Comparison of ENCODE assay signal across 8 cellular contexts in genomic region chr7:138460649-138461607, GRCh38. TPM values are rescaled to one million over a fixed set of nuclear protein-coding genes. Genes with fewer than 3 reads are reported as not detected.
DNase-seq lines count a peak whose midpoint lies in the region; ATAC-seq and TF ChIP-seq lines count a peak whose summit lies in the region.

No MANE protein-coding gene starts in this region.

- H3K27me3 ChIP-seq in SJCRH30 (no peaks in the 10 kb centered on the region), trophoblast cell (ENCODE audit: insufficient read depth, low read length) (no peaks in the 10 kb centered on the region)

- peak overlapping the region; percentile 85 for H2AFZ ChIP-seq in trophoblast cell (ENCODE audit: insufficient read depth, low read length, poor library complexity)

- H3K36me3 ChIP-seq in SJCRH30 (peaks cover 14% of the 10 kb centered on the region), trophoblast cell (ENCODE audit: control insufficient read depth in 1 of 2, insufficient read depth in 2 of 2, low read length in 2 of 2) (peaks cover 7 to 8% of the 10 kb centered on the region in 2 experiments)

- H2AK5ac ChIP-seq in trophoblast cell (ENCODE audit: low read length): peak overlapping the region; percentile 92

- peak; percentile 38 for ATAC-seq in GM21717 (IDR thresholded peaks at IDR 0.05; ENCODE audit: unreplicated experiment)
- ATAC-seq in activated naive CD4-positive, alpha-beta T cell treated with anti-CD3 and anti-CD28 coated beads, Interleukin-2, amount 50 U/mL, for 72 hours: peak; percentile 23 to 27
- peak; percentile 42 for ATAC-seq in Right ventricle myocardium superior (ENCODE audit: poor library complexity)

- intact Hi-C loops in Right ventricle myocardium superior (cut with DNase I): no loop called here

- peaks cover 0 to 4% of the 10 kb centered on the region in 2 donors for H3K9me3 Mint-ChIP-seq in activated naive CD4-positive, alpha-beta T cell treated with anti-CD3 and anti-CD28 coated beads, Interleukin-2, amount 50 U/mL, for 72 hours
- H3K9me3 Mint-ChIP-seq in type B pancreatic cell: peaks cover 4% of the 10 kb centered on the region

- H3K4me1 ChIP-seq in SJCRH30: no peaks in the 10 kb centered on the region
- peaks cover 3 to 6% of the 10 kb centered on the region in 2 experiments for H3K4me1 ChIP-seq in trophoblast cell (ENCODE audit: control insufficient read depth in 1 of 2, insufficient read depth in 2 of 2, low read length in 2 of 2)

- peaks cover 28% of the 10 kb centered on the region for H3K4me1 Mint-ChIP-seq in type B pancreatic cell (ENCODE audit: unreplicated experiment)

- H3K9me3 ChIP-seq in SJCRH30 (replicated peaks): no peaks in the 10 kb centered on the region; the same call in 1 of the 2 replicates
- peaks cover 2% of the 10 kb centered on the region for H3K9me3 ChIP-seq in trophoblast cell (ENCODE audit: insufficient read depth, low read depth, low read length)

- DNase-seq in EH (ENCODE audit: low read depth) (peak; percentile 56), SJCRH30 (peak; percentile 65 to 74), Right ventricle myocardium superior (peak; percentile 71), trophoblast cell (peak; percentile 50 to 67), type B pancreatic cell (ENCODE audit: extremely low spot score, unreplicated experiment) (peak; percentile 74)
- DNase-seq in Jurkat, Clone E6-1 (ENCODE audit: low read depth, low spot score): peak; percentile 20
- peak; percentile 55 to 73 for DNase-seq in activated naive CD4-positive, alpha-beta T cell treated with anti-CD3 and anti-CD28 coated beads, Interleukin-2, amount 50 U/mL, for 72 hours (ENCODE audit: low spot score in 2 of 2)

- H2BK12ac ChIP-seq in trophoblast cell (ENCODE audit: low read length): peak overlapping the region; percentile 51

- H4K8ac ChIP-seq in trophoblast cell (ENCODE audit: low read depth, low read length): peak overlapping the region; percentile 75

- peaks cover 11% of the 10 kb centered on the region for H3K79me1 ChIP-seq in trophoblast cell (ENCODE audit: low read length)

- peak overlapping the region; percentile 71 for H3K4me3 ChIP-seq in Jurkat, Clone E6-1 (ENCODE audit: low read length)
- H3K4me3 ChIP-seq in SJCRH30 (peak overlapping the region; percentile 89), trophoblast cell (ENCODE audit: low read depth, low read length) (peak overlapping the region; percentile 96)

- H2BK5ac ChIP-seq in trophoblast cell (ENCODE audit: low read depth, low read length, poor library complexity): peak overlapping the region; percentile 97

- peak overlapping the region; percentile 63 for H3K4me2 ChIP-seq in trophoblast cell (ENCODE audit: low read length)

- H3K27ac Mint-ChIP-seq in activated naive CD4-positive, alpha-beta T cell treated with anti-CD3 and anti-CD28 coated beads, Interleukin-2, amount 50 U/mL, for 72 hours: peak overlapping the region; percentile 90 to 93
- peak overlapping the region; percentile 92 for H3K27ac Mint-ChIP-seq in type B pancreatic cell

- H3K18ac ChIP-seq in trophoblast cell (ENCODE audit: low read length): peak overlapping the region; percentile 99

- no CpG with 5 or more reads among the region's 84 CpGs for WGBS in trophoblast cell (ENCODE audit: extremely low coverage, insufficient coverage, insufficient read length)

- peak overlapping the region; percentile 69 for H3K27ac ChIP-seq in SJCRH30
- H3K27ac ChIP-seq in trophoblast cell (ENCODE audit: low read depth, low read length): peak overlapping the region; percentile 97

- H3K36me3 Mint-ChIP-seq in activated naive CD4-positive, alpha-beta T cell treated with anti-CD3 and anti-CD28 coated beads, Interleukin-2, amount 50 U/mL, for 72 hours: peaks cover 11 to 13% of the 10 kb centered on the region in 2 donors
- peaks cover 30% of the 10 kb centered on the region for H3K36me3 Mint-ChIP-seq in type B pancreatic cell

- H3K14ac ChIP-seq in trophoblast cell (ENCODE audit: low read length): peak overlapping the region; percentile 98

- H4K91ac ChIP-seq in trophoblast cell (ENCODE audit: low read depth, low read length): peak overlapping the region; percentile 91

- peak overlapping the region; percentile 93 for H3K4me3 Mint-ChIP-seq in type B pancreatic cell

- peak; percentile 23 for TF ChIP-seq CTCF in type B pancreatic cell (conservative IDR thresholded peaks at IDR 0.05)

- no peak overlapping the region for H3K23ac ChIP-seq in trophoblast cell (ENCODE audit: low read length)

- peak overlapping the region; percentile 91 for H2BK120ac ChIP-seq in trophoblast cell (ENCODE audit: insufficient read depth, low read length, poor library complexity)

- peaks cover 27% of the 10 kb centered on the region for H3K79me2 ChIP-seq in trophoblast cell (ENCODE audit: control insufficient read depth, insufficient read depth, low read length, poor library complexity)

- no peaks in the 10 kb centered on the region for H3K27me3 Mint-ChIP-seq in type B pancreatic cell

- H3K9ac ChIP-seq in trophoblast cell (ENCODE audit: low read length): peak overlapping the region; percentile 89

- H4K12ac ChIP-seq in trophoblast cell (ENCODE audit: low read depth, low read length): peak overlapping the region; percentile 71

- peak overlapping the region; percentile 63 for H3K4ac ChIP-seq in trophoblast cell (ENCODE audit: low read depth, low read length)

RNA-seq across cellular contexts. Expression of gene TRIM24, which starts 0.9 kb away (rescaled TPM):
- 20.3 TPM for polyA plus RNA-seq in Jurkat, Clone E6-1 (2012; ENCODE audit: insufficient read depth, insufficient read length)
- 36.4 and 40.0 TPM in 2 replicates for total RNA-seq in SJCRH30 (2014; rRNA removed; shearing (Covaris generic))
- total RNA-seq in activated naive CD4-positive, alpha-beta T cell treated with anti-CD3 and anti-CD28 coated beads, Interleukin-2, amount 50 U/mL, for 72 hours: 10 to 100 TPM; 14.3 to 15.4 TPM
- total RNA-seq in Right ventricle myocardium superior (15.6 TPM), type B pancreatic cell (ENCODE audit: low replicate concordance) (64.7 and 66.8 TPM in 2 replicates)
- polyA plus RNA-seq in trophoblast cell (2013): 111 and 117 TPM in 2 replicates

Comparison
In these comparisons a context has a peak if more than half of its experiments do, and no peak if none do; other contexts are left out.
1. Peak in every context shown above with its lines: DNase-seq, ATAC-seq, H3K4me3 ChIP-seq and H3K27ac ChIP-seq.
2. DNase-seq: peak in every context shown above with its lines; median percentile 74 in type B pancreatic cell; 71 in Right ventricle myocardium superior; 70 in SJCRH30; 64 in activated naive CD4-positive, alpha-beta T cell treated with anti-CD3 and anti-CD28 coated beads, Interleukin-2, amount 50 U/mL, for 72 hours; 58 in trophoblast cell; 56 in EH; 20 in Jurkat, Clone E6-1.